1 cellular context compared by ENCODE assay signal in genomic region chr6:43083041-43083669, GRCh38.
TF ChIP-seq lines count a peak whose summit lies in the region.

No MANE protein-coding gene starts in this region.

TF ChIP-seq in GM23338, 12 proteins besides CTCF, POLR2A, EP300 and RAD21 (continued from another document):
- TF ChIP-seq, protein P1, sequence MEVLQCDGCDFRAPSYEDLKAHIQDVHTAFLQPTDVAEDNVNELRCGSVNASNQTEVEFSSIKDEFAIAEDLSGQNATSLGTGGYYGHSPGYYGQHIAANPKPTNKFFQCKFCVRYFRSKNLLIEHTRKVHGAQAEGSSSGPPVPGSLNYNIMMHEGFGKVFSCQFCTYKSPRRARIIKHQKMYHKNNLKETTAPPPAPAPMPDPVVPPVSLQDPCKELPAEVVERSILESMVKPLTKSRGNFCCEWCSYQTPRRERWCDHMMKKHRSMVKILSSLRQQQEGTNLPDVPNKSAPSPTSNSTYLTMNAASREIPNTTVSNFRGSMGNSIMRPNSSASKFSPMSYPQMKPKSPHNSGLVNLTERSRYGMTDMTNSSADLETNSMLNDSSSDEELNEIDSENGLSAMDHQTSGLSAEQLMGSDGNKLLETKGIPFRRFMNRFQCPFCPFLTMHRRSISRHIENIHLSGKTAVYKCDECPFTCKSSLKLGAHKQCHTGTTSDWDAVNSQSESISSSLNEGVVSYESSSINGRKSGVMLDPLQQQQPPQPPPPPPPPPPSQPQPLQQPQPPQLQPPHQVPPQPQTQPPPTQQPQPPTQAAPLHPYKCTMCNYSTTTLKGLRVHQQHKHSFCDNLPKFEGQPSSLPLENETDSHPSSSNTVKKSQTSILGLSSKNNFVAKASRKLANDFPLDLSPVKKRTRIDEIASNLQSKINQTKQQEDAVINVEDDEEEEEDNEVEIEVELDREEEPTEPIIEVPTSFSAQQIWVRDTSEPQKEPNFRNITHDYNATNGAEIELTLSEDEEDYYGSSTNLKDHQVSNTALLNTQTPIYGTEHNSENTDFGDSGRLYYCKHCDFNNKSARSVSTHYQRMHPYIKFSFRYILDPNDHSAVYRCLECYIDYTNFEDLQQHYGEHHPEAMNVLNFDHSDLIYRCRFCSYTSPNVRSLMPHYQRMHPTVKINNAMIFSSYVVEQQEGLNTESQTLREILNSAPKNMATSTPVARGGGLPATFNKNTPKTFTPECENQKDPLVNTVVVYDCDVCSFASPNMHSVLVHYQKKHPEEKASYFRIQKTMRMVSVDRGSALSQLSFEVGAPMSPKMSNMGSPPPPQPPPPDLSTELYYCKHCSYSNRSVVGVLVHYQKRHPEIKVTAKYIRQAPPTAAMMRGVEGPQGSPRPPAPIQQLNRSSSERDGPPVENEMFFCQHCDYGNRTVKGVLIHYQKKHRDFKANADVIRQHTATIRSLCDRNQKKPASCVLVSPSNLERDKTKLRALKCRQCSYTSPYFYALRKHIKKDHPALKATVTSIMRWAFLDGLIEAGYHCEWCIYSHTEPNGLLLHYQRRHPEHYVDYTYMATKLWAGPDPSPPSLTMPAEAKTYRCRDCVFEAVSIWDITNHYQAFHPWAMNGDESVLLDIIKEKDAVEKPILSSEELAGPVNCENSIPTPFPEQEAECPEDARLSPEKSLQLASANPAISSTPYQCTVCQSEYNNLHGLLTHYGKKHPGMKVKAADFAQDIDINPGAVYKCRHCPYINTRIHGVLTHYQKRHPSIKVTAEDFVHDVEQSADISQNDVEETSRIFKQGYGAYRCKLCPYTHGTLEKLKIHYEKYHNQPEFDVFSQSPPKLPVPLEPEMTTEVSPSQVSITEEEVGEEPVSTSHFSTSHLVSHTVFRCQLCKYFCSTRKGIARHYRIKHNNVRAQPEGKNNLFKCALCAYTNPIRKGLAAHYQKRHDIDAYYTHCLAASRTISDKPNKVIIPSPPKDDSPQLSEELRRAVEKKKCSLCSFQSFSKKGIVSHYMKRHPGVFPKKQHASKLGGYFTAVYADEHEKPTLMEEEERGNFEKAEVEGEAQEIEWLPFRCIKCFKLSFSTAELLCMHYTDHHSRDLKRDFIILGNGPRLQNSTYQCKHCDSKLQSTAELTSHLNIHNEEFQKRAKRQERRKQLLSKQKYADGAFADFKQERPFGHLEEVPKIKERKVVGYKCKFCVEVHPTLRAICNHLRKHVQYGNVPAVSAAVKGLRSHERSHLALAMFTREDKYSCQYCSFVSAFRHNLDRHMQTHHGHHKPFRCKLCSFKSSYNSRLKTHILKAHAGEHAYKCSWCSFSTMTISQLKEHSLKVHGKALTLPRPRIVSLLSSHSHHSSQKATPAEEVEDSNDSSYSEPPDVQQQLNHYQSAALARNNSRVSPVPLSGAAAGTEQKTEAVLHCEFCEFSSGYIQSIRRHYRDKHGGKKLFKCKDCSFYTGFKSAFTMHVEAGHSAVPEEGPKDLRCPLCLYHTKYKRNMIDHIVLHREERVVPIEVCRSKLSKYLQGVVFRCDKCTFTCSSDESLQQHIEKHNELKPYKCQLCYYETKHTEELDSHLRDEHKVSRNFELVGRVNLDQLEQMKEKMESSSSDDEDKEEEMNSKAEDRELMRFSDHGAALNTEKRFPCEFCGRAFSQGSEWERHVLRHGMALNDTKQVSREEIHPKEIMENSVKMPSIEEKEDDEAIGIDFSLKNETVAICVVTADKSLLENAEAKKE (CRISPR knock-in tag; IDR thresholded peaks at IDR 0.05), result no peak
- TF ChIP-seq CREB1 (CRISPR knock-in tag; IDR thresholded peaks at IDR 0.05; ENCODE audit: low read depth), result no peak
- no peak for TF ChIP-seq REST (IDR thresholded peaks at IDR 0.05; ENCODE audit: unreplicated experiment)
- TF ChIP-seq EZH2 (IDR thresholded peaks at IDR 0.05; ENCODE audit: low read depth, unreplicated experiment), result no peak
- TF ChIP-seq JUNB (IDR thresholded peaks at IDR 0.05; ENCODE audit: unreplicated experiment), result no peak
- TF ChIP-seq ZNF331 (CRISPR knock-in tag; IDR thresholded peaks at IDR 0.05; ENCODE audit: low read depth), result no peak
- TF ChIP-seq ETS1 (IDR thresholded peaks at IDR 0.05), result no peak
